Comparison of ENCODE assay signal across 24 cellular contexts in genomic region chr4:38462659-38463058, GRCh38.
"Had no signal": no experiment of that assay in that cellular context is flagged by ENCODE, and none has a peak within 500 bp of the region (broad histone marks: within the 10 kb centered on the region; RNA-seq: fewer than 3 reads in every experiment).

No MANE protein-coding gene starts in this region.

- H3K9me3 ChIP-seq: testis had no signal

- H3K4me2 ChIP-seq: smooth muscle cell had no signal

- H3K4me3 ChIP-seq: dorsolateral prefrontal cortex, smooth muscle cell, testis, upper lobe of left lung had no signal

- H3K27ac Mint-ChIP-seq: activated CD4-positive, alpha-beta T cell treated with anti-CD3 and anti-CD28 coated beads, Interleukin-2, amount 10 ng/mL, durations not matched to agents 24 days and 14 days; activated CD8-positive, alpha-beta memory T cell treated with anti-CD3 and anti-CD28 coated beads, Interleukin-2, amount 10 ng/mL, durations not matched to agents 7 days and 5 days; activated CD8-positive, alpha-beta T cell treated with anti-CD3 and anti-CD28 coated beads for 36 hours; activated naive CD8-positive, alpha-beta T cell treated with anti-CD3 and anti-CD28 coated beads, Interleukin-2, amount 50 U/mL, for 24 hours; brain; effector memory CD8-positive, alpha-beta T cell; memory B cell; nephron; stimulated activated memory B cell treated with anti-CD40 and anti-IgM and Interleukin-4, amounts not matched to agents 10 μg/mL and 1 μg/mL and 100 μg/mL, for 72 hours; T-helper 17 cell had no signal

- H3K36me3 ChIP-seq: upper lobe of left lung had no signal

- H3K4me1 Mint-ChIP-seq: activated CD8-positive, alpha-beta memory T cell treated with anti-CD3 and anti-CD28 coated beads, Interleukin-2, amount 10 ng/mL, durations not matched to agents 7 days and 5 days; brain; nephron had no signal

- DNase-seq: activated CD4-positive, alpha-beta T cell treated with anti-CD3 and anti-CD28 coated beads, Interleukin-2, amount 10 ng/mL, durations not matched to agents 24 days and 14 days; activated CD8-positive, alpha-beta memory T cell treated with anti-CD3 and anti-CD28 coated beads, Interleukin-2, amount 10 ng/mL, durations not matched to agents 7 days and 5 days; activated CD8-positive, alpha-beta T cell treated with anti-CD3 and anti-CD28 coated beads for 36 hours; activated gamma-delta T cell; activated naive CD4-positive, alpha-beta T cell treated with anti-CD3 and anti-CD28 coated beads, Interleukin-2, amount 50 U/mL, for 16 hours; activated naive CD8-positive, alpha-beta T cell treated with anti-CD3 and anti-CD28 coated beads, Interleukin-2, amount 50 U/mL, for 24 hours; activated T-cell treated with anti-CD3 and anti-CD28 coated beads for 4 hours; central memory CD4-positive, alpha-beta T cell; dorsolateral prefrontal cortex; effector memory CD8-positive, alpha-beta T cell; immature natural killer cell; kidney glomerular epithelial cell; nucleus accumbens; stimulated activated CD4-positive, alpha-beta T cell treated with anti-CD3 and anti-CD28 coated beads, Interleukin-15, amount 100 ng/mL, for 24 hours; T-helper 17 cell; testis; upper lobe of left lung had no signal

- H3K4me1 ChIP-seq: testis had no signal

- H3K9me3 Mint-ChIP-seq: effector memory CD8-positive, alpha-beta T cell; memory B cell had no signal

- H3K36me3 Mint-ChIP-seq: brain; stimulated activated memory B cell treated with anti-CD40 and anti-IgM and Interleukin-4, amounts not matched to agents 10 μg/mL and 1 μg/mL and 100 μg/mL, for 72 hours had no signal

- H3K27ac ChIP-seq: dorsolateral prefrontal cortex, testis, upper lobe of left lung had no signal

- ATAC-seq: activated CD4-positive, CD25-positive, alpha-beta regulatory T cell treated with anti-CD3 and anti-CD28 coated beads, Interleukin-2, amount 50 U/mL, for 24 hours; activated CD8-positive, alpha-beta memory T cell treated with anti-CD3 and anti-CD28 coated beads, Interleukin-2, amount 10 ng/mL, durations not matched to agents 7 days and 5 days; activated CD8-positive, alpha-beta T cell treated with anti-CD3 and anti-CD28 coated beads for 36 hours; activated naive CD8-positive, alpha-beta T cell treated with anti-CD3 and anti-CD28 coated beads, Interleukin-2, amount 50 U/mL, for 24 hours; effector memory CD8-positive, alpha-beta T cell; sciatic nerve; stimulated activated memory B cell treated with anti-CD40 and anti-IgM and Interleukin-4, amounts not matched to agents 10 μg/mL and 1 μg/mL and 100 μg/mL, for 72 hours; T-helper 17 cell had no signal

- H3K27me3 ChIP-seq: dorsolateral prefrontal cortex, testis, upper lobe of left lung had no signal

- H3K27me3 Mint-ChIP-seq: activated CD8-positive, alpha-beta memory T cell treated with anti-CD3 and anti-CD28 coated beads, Interleukin-2, amount 10 ng/mL, durations not matched to agents 7 days and 5 days; activated CD8-positive, alpha-beta T cell treated with anti-CD3 and anti-CD28 coated beads for 36 hours; activated naive CD8-positive, alpha-beta T cell treated with anti-CD3 and anti-CD28 coated beads, Interleukin-2, amount 50 U/mL, for 24 hours; brain; effector memory CD8-positive, alpha-beta T cell; memory B cell; T-helper 17 cell had no signal

- H3K4me3 Mint-ChIP-seq: activated CD4-positive, alpha-beta T cell treated with anti-CD3 and anti-CD28 coated beads, Interleukin-2, amount 10 ng/mL, durations not matched to agents 24 days and 14 days; activated CD8-positive, alpha-beta memory T cell treated with anti-CD3 and anti-CD28 coated beads, Interleukin-2, amount 10 ng/mL, durations not matched to agents 7 days and 5 days; activated CD8-positive, alpha-beta T cell treated with anti-CD3 and anti-CD28 coated beads for 36 hours; activated naive CD8-positive, alpha-beta T cell treated with anti-CD3 and anti-CD28 coated beads, Interleukin-2, amount 50 U/mL, for 24 hours; brain; effector memory CD8-positive, alpha-beta T cell; immature natural killer cell; memory B cell; nephron; stimulated activated memory B cell treated with anti-CD40 and anti-IgM and Interleukin-4, amounts not matched to agents 10 μg/mL and 1 μg/mL and 100 μg/mL, for 72 hours; T-helper 17 cell had no signal
